Comparison of ENCODE assay signal across 10 cellular contexts in genomic region chr22:44658371-44658953, GRCh38. TPM values are rescaled to one million over a fixed set of nuclear protein-coding genes. Genes with fewer than 3 reads are reported as not detected.
DNase-seq lines count a peak whose midpoint lies in the region; ATAC-seq and TF ChIP-seq lines count a peak whose summit lies in the region.
"Had no signal": no experiment of that assay in that cellular context is flagged by ENCODE, and none has a peak within 500 bp of the region (broad histone marks: within the 10 kb centered on the region; RNA-seq: fewer than 3 reads in every experiment).

No MANE protein-coding gene starts in this region.

- no peaks in the 10 kb centered on the region for H3K27me3 ChIP-seq in esophagus (ENCODE audit: control insufficient read depth in 1 of 2, insufficient read depth in 2 of 2, low read length in 2 of 2)

- POLR2A ChIA-PET in AG04449 (lab: Yijun Ruan, JAX) = no interaction called here

- ATAC-seq in GM21717 (IDR thresholded peaks at IDR 0.05; ENCODE audit: unreplicated experiment) = no peak

- CTCF ChIA-PET in AG04449 (lab: Yijun Ruan, JAX) = interaction anchor here (1.1 to 5.4 kb wide), 2 partner anchors 24 to 26 kb away, joined by 3 to 23 read pairs; no protein-coding TSS in a partner anchor

- peak; percentile 24 for DNase-seq in AG04449 (ENCODE audit: low read depth, low spot score)
- peak; percentile 37 for DNase-seq in M059J (ENCODE audit: low read depth)
- DNase-seq in midbrain (lab: John Stamatoyannopoulos, UW) = peak; percentile 79
- no peak for DNase-seq in NCI-H1417 (lab: John Stamatoyannopoulos, UW)
- no peak for DNase-seq in GM19240 (ENCODE audit: insufficient read length, low spot score)
- DNase-seq in DMS153 (lab: John Stamatoyannopoulos, UW) = no peak
- DNase-seq: activated T-cell treated with anti-CD3 and anti-CD28 coated beads, Interleukin-2, amount 50 U/mL, for 1 hour; SHP77 treated with DMSO at 0.1 percent for 48 hours had no signal

- H3K4me3 ChIP-seq in AG04449 (ENCODE audit: low read depth, low read length) = no peak overlapping the region
- H3K4me3 ChIP-seq in esophagus (ENCODE audit: low read depth in 1 of 2, low read length in 2 of 2) = no peak overlapping the region

- no peak for TF ChIP-seq CTCF in AG04449 (IDR thresholded peaks at IDR 0.05; ENCODE audit: insufficient read depth, low read length, missing control alignments)

- peaks cover 0 to 6% of the 10 kb centered on the region in 2 donors for H3K4me1 ChIP-seq in esophagus (ENCODE audit: control insufficient read depth in 2 of 2, insufficient read depth in 2 of 2, low read length in 1 of 2)

- H3K9me3 ChIP-seq in esophagus (ENCODE audit: control insufficient read depth in 2 of 2, insufficient read depth in 1 of 2, low read depth in 1 of 2, low read length in 1 of 2) = no peaks in the 10 kb centered on the region

- H3K27ac ChIP-seq in esophagus (ENCODE audit: low read depth in 2 of 2, low read length in 1 of 2) = peak overlapping the region; percentile 45 to 53

- WGBS in esophagus, 2 donors = 20 to 26% methylated on average over 14 of the region's 14 CpGs

- no peaks in the 10 kb centered on the region for H3K36me3 ChIP-seq in esophagus (ENCODE audit: control insufficient read depth in 2 of 2, insufficient read depth in 2 of 2, low read length in 1 of 2)

RNA-seq across cellular contexts. Expression of gene PRR5, which starts 43.5 kb away (rescaled TPM):
- total RNA-seq in M059J (2014; rRNA removed; shearing (Covaris generic)) = not detected in 2 replicates
- 10 to 100 TPM; 12.2 to 13.0 TPM for polyA plus RNA-seq in esophagus

Comparison
In these comparisons a context has a peak if more than half of its experiments do, and no peak if none do; other contexts are left out.
1. DNase-seq: peak in AG04449 (single experiment), M059J (single experiment) and midbrain (single experiment); none in NCI-H1417 (0 of 3), GM19240 (single experiment) and DMS153 (single experiment).